In genomic region chr7:114931656-114932011, GRCh38 we compare ENCODE assay signal across 9 cellular contexts. TPM values are rescaled to one million over a fixed set of nuclear protein-coding genes. Genes with fewer than 3 reads are reported as not detected.
A peak's percentile ranks its signal among the peaks of the same experiment; 100 is the strongest.
DNase-seq lines count a peak whose midpoint lies in the region; ATAC-seq, FAIRE-seq and TF ChIP-seq lines count a peak whose summit lies in the region.
"Had no signal": no experiment of that assay in that cellular context is flagged by ENCODE, and none has a peak within 500 bp of the region (broad histone marks: within the 10 kb centered on the region; RNA-seq: fewer than 3 reads in every experiment).

No MANE protein-coding gene starts in this region.

- H3K36me3 ChIP-seq in H1 (ENCODE audit: control insufficient read depth in 2 of 4, insufficient read depth in 4 of 4, low read length in 3 of 4) (no peaks in the 10 kb centered on the region), BE2C (no peaks in the 10 kb centered on the region), trophoblast cell (ENCODE audit: control insufficient read depth in 1 of 2, insufficient read depth in 2 of 2, low read length in 2 of 2) (no peaks in the 10 kb centered on the region)

- no peak overlapping the region for H2BK12ac ChIP-seq in H1 (ENCODE audit: low read depth, low read length)
- no peak overlapping the region for H2BK12ac ChIP-seq in trophoblast cell (ENCODE audit: low read length)

- no peak overlapping the region for H3K27ac ChIP-seq in H1 (ENCODE audit: low read depth, low read length)
- H3K27ac ChIP-seq in trophoblast cell (ENCODE audit: low read depth, low read length): no peak overlapping the region

- H3K79me2 ChIP-seq in H1 (ENCODE audit: control insufficient read depth in 1 of 2, insufficient read depth in 2 of 2, low read length in 2 of 2) (no peaks in the 10 kb centered on the region; a peak in 1 of 4 replicates), trophoblast cell (ENCODE audit: control insufficient read depth, insufficient read depth, low read length, poor library complexity) (no peaks in the 10 kb centered on the region)

- ATAC-seq in GM21526 (IDR thresholded peaks at IDR 0.05; ENCODE audit: low FRiP score, unreplicated experiment): peak; percentile 74
- ATAC-seq in HG03571 (IDR thresholded peaks at IDR 0.05; ENCODE audit: unreplicated experiment): peak; percentile 68

- no peak overlapping the region for H2BK15ac ChIP-seq in H1 (ENCODE audit: low read length)

- H3K23ac ChIP-seq in H1 (ENCODE audit: insufficient read length): no peak overlapping the region
- H3K23ac ChIP-seq in trophoblast cell (ENCODE audit: low read length): no peak overlapping the region

- H4K12ac ChIP-seq in trophoblast cell (ENCODE audit: low read depth, low read length): no peak overlapping the region

- H2BK5ac ChIP-seq in H1 (ENCODE audit: low read depth, low read length) (no peak overlapping the region), trophoblast cell (ENCODE audit: low read depth, low read length, poor library complexity) (no peak overlapping the region)

- H3K4me3 ChIP-seq in GM12875 (ENCODE audit: low read depth, low read length) (peak overlapping the region; percentile 23), H1 (ENCODE audit: extremely low read depth in 1 of 4, insufficient read depth in 2 of 4, low read depth in 3 of 4, low read length in 4 of 4) (no peak overlapping the region), BE2C (ENCODE audit: low read depth, low read length) (no peak overlapping the region), trophoblast cell (ENCODE audit: low read depth, low read length) (no peak overlapping the region)
- H3K4me3 ChIP-seq: lung had no signal

- H4K91ac ChIP-seq in H1 (replicated peaks; ENCODE audit: insufficient read length, low read length) (no peak overlapping the region), trophoblast cell (ENCODE audit: low read depth, low read length) (no peak overlapping the region)

- H4K8ac ChIP-seq in H1 (ENCODE audit: extremely low read depth, insufficient read depth, low read length): no peak overlapping the region
- no peak overlapping the region for H4K8ac ChIP-seq in trophoblast cell (ENCODE audit: low read depth, low read length)

- H2AFZ ChIP-seq in H1 (ENCODE audit: low read length) (no peak overlapping the region), trophoblast cell (ENCODE audit: insufficient read depth, low read length, poor library complexity) (no peak overlapping the region)

- no peak for FAIRE-seq in H1 (lab: Jason Lieb, UNC)

- H3K4me1 ChIP-seq in H1 (replicated peaks in 1 of 4; ENCODE audit: control insufficient read depth in 3 of 4, insufficient read depth in 4 of 4, low read length in 3 of 4): peaks cover 0 to 4% (median 3%) of the 10 kb centered on the region in 4 experiments; a peak in 4 of 7 replicates
- no peaks in the 10 kb centered on the region for H3K4me1 ChIP-seq in BE2C
- H3K4me1 ChIP-seq in trophoblast cell (ENCODE audit: control insufficient read depth in 1 of 2, insufficient read depth in 2 of 2, low read length in 2 of 2): no peaks in the 10 kb centered on the region

- peak overlapping the region; percentile 5 for H2BK120ac ChIP-seq in H1 (replicated peaks; ENCODE audit: low read depth, low read length)
- no peak overlapping the region for H2BK120ac ChIP-seq in trophoblast cell (ENCODE audit: insufficient read depth, low read length, poor library complexity)

- no peak for TF ChIP-seq POLR2A in H1 (IDR thresholded peaks at IDR 0.05; ENCODE audit: control extremely low read depth in 1 of 2, low read depth in 2 of 2, low read length in 2 of 2)

- no peaks in the 10 kb centered on the region for H4K20me1 ChIP-seq in H1 (replicated peaks in 1 of 2; ENCODE audit: control insufficient read depth in 1 of 2, insufficient read depth in 2 of 2, low read length in 2 of 2)

- H3K27me3 ChIP-seq in H1 (replicated peaks in 1 of 4; ENCODE audit: control insufficient read depth in 3 of 4, extremely low read depth in 1 of 4, insufficient read depth in 3 of 4, low read length in 3 of 4) (no peaks in the 10 kb centered on the region), BE2C (no peaks in the 10 kb centered on the region), trophoblast cell (ENCODE audit: insufficient read depth, low read length) (no peaks in the 10 kb centered on the region)

- H3K9me3 ChIP-seq in H1 (ENCODE audit: insufficient read depth in 2 of 2, low read depth in 1 of 2, low read length in 1 of 2) (no peaks in the 10 kb centered on the region), BE2C (no peaks in the 10 kb centered on the region), trophoblast cell (ENCODE audit: insufficient read depth, low read depth, low read length) (no peaks in the 10 kb centered on the region)

- 80% methylated on average over 9 of the region's 9 CpGs; no CpG with 5 or more reads in 1 of the 2 experiments for WGBS in H1 (ENCODE audit: extremely low coverage in 1 of 2, insufficient coverage in 1 of 2, insufficient read length in 1 of 2, insufficient replicate concordance in 2 of 2, low coverage in 1 of 2, low lambda C conversion rate in 2 of 2, missing lambda C conversion rate in 1 of 2), 2 experiments
- no CpG with 5 or more reads among the region's 9 CpGs for WGBS in trophoblast cell (ENCODE audit: extremely low coverage, insufficient coverage, insufficient read length)

- no peak overlapping the region for H3K9ac ChIP-seq in H1 (replicated peaks in 1 of 4; ENCODE audit: extremely low read depth in 1 of 4, low read depth in 3 of 4, low read length in 3 of 4)
- no peak overlapping the region for H3K9ac ChIP-seq in trophoblast cell (ENCODE audit: low read length)

- TF ChIP-seq CTCF in GM12875 (IDR thresholded peaks at IDR 0.05; ENCODE audit: borderline replicate concordance, insufficient read depth, low read depth, low read length) (no peak), H1 (IDR thresholded peaks at IDR 0.05; ENCODE audit: control extremely low read depth in 1 of 3, insufficient read depth in 1 of 3, low read depth in 1 of 3, low read length in 3 of 3) (no peak), BE2C (IDR thresholded peaks at IDR 0.05; ENCODE audit: low read depth, low read length) (no peak)

- no peak overlapping the region for H3K18ac ChIP-seq in H1 (ENCODE audit: extremely low read depth, low read length)
- no peak overlapping the region for H3K18ac ChIP-seq in trophoblast cell (ENCODE audit: low read length)

- H2AK5ac ChIP-seq in H1 (ENCODE audit: low read depth, low read length) (no peak overlapping the region), trophoblast cell (ENCODE audit: low read length) (no peak overlapping the region)

- H3K4ac ChIP-seq in H1 (replicated peaks; ENCODE audit: insufficient read length, low read depth, low read length) (no peak overlapping the region), trophoblast cell (ENCODE audit: low read depth, low read length) (no peak overlapping the region)

- CTCF ChIA-PET in H1 (lab: Charles Lee; ENCODE audit: partially characterized antibody): interaction anchor here (1.0 to 1.2 kb wide), 3 partner anchors 8 to 809 kb away, joined by 3 to 4 read pairs (median 3); no protein-coding TSS in a partner anchor

- H3K14ac ChIP-seq in H1 (ENCODE audit: insufficient read length) (no peak overlapping the region), trophoblast cell (ENCODE audit: low read length) (no peak overlapping the region)

- no peak for TF ChIP-seq RAD21 in H1 (IDR thresholded peaks at IDR 0.05 in 1 of 2, conservative IDR thresholded peaks at IDR 0.05 in 1 of 2; ENCODE audit: low read depth in 2 of 2, low read length in 2 of 2)

- H3K23me2 ChIP-seq in H1 (ENCODE audit: low read depth, low read length): no peaks in the 10 kb centered on the region

- POLR2A ChIA-PET in H1 (lab: Charles Lee; ENCODE audit: partially characterized antibody): no interaction called here

- no peak overlapping the region for H3K56ac ChIP-seq in H1 (replicated peaks; ENCODE audit: insufficient read length, low read depth, low read length)

- TF ChIP-seq EP300 in H1 (IDR thresholded peaks at IDR 0.05; ENCODE audit: borderline replicate concordance in 1 of 2, low read depth in 2 of 2, low read length in 2 of 2): no peak

- H3K79me1 ChIP-seq in H1 (ENCODE audit: low read depth, low read length): no peaks in the 10 kb centered on the region
- no peaks in the 10 kb centered on the region for H3K79me1 ChIP-seq in trophoblast cell (ENCODE audit: low read length)

- H3K4me2 ChIP-seq in H1 (ENCODE audit: insufficient read depth in 1 of 2, low read depth in 2 of 2, low read length in 2 of 2) (no peak overlapping the region), trophoblast cell (ENCODE audit: low read length) (no peak overlapping the region)

- no peak overlapping the region for H4K5ac ChIP-seq in H1 (ENCODE audit: insufficient read length, low read depth, low read length)

- H2BK20ac ChIP-seq in H1 (ENCODE audit: low read length): 0 out of 2 replicates have a peak overlapping the region, but pooled peaks have one; percentile 50

- DNase-seq in H1 (ENCODE audit: low read depth in 1 of 2, low spot score in 2 of 2) (no peak), BE2C (no peak), midbrain (lab: John Stamatoyannopoulos, UW) (no peak), DMS153 treated with DMSO at 0.1 percent for 48 hours (lab: John Stamatoyannopoulos, UW; ENCODE audit: unreplicated experiment) (no peak), trophoblast cell (no peak)

TF ChIP-seq in H1, 55 proteins besides CTCF, POLR2A, EP300 and RAD21 (continues in another document):
- TF ChIP-seq GTF2F1 (IDR thresholded peaks at IDR 0.05; ENCODE audit: borderline replicate concordance, low read depth, low read length) (no peak), POLR2AphosphoS5 (IDR thresholded peaks at IDR 0.05; ENCODE audit: low read depth, low read length) (no peak), PHF8 (conservative IDR thresholded peaks at IDR 0.05; ENCODE audit: low read depth, low read length) (no peak)
- TF ChIP-seq, protein P1, sequence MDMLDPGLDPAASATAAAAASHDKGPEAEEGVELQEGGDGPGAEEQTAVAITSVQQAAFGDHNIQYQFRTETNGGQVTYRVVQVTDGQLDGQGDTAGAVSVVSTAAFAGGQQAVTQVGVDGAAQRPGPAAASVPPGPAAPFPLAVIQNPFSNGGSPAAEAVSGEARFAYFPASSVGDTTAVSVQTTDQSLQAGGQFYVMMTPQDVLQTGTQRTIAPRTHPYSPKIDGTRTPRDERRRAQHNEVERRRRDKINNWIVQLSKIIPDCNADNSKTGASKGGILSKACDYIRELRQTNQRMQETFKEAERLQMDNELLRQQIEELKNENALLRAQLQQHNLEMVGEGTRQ (IDR thresholded peaks at IDR 0.05; ENCODE audit: low read length): no peak

RNA-seq across cellular contexts. Expression of gene MDFIC, which starts 9.7 kb away (rescaled TPM):
- 11.4 TPM in 2 replicates for total RNA-seq in H1 (2021; fragmentation: NEBNext Ultra II Directional; extraction: Animal tissue kit (Norgen Biotek cat#: 25700))
- polyA plus RNA-seq in H1 (2011; rRNA removed): 1.6 and 2.3 TPM in 2 replicates
- 2.7 TPM for polyA plus RNA-seq in H1 (2011; cell fraction: cytosol; rRNA removed)
- polyA plus RNA-seq in H1 (2011; cell fraction: nucleus; rRNA removed): 5.2 TPM
- 5.1 to 10.5 TPM (median 7.4 TPM) in 4 replicates for polyA plus RNA-seq in H1 (2012, experiment 1 of 2)
- 0.85 TPM for polyA plus RNA-seq in H1 (2012, experiment 2 of 2)
- polyA plus RNA-seq in H1 (2013, experiment 1 of 2): 10.9 TPM
- polyA plus RNA-seq in H1 (2013, experiment 2 of 2): 10.7 TPM
- polyA minus RNA-seq in H1 (2011; rRNA and poly(A)+ RNA removed): 4.7 and 9.3 TPM in 2 replicates
- polyA minus RNA-seq in H1 (2011; cell fraction: cytosol; rRNA and poly(A)+ RNA removed): 10.3 TPM
- polyA minus RNA-seq in H1 (2011; cell fraction: nucleus; rRNA and poly(A)+ RNA removed): 10.4 TPM
- polyA plus RNA-seq in BE2C (2012; ENCODE audit: insufficient read depth, insufficient read length, low read depth): not detected
- 11.1 and 11.3 TPM in 2 replicates for polyA plus RNA-seq in trophoblast cell (2013)
